13 cellular contexts compared by ENCODE assay signal in the genomic region with DNA sequence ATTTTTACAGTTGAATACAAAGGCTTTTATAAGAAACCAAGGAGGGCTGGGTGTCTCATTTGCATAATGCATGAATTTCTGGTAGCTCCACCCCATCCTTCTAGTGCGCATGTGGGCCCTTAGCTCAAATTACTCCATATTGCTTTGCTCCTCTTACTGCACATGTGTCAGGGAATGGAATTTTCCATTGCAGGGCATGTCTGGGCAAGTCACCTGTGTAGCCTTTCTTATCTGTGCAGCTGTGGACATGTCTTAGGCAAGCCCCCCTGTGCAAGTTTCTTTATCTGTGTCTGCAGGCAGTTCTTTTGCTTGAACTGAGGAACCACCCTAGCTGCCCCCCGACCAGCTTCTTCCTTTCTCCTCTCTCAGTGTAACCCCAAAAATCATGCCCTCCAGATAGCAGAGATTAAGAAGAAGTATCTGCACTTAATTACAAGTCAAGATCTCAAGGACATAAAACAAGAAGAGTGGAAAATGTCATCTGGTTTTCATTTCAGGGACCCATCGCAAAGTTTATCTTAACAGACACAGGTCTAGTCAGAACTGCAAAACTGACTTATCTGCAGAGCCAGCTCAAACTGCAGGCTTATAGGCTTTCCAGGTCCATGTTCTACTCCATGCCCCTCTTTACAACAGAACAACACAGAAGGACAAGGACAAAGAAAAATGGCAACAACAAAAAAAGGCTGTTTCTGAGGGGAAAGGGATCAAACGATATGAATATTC.
DNase-seq lines count a peak whose midpoint lies in the region.
"Had no signal": no experiment of that assay in that cellular context is flagged by ENCODE, and none has a peak within 500 bp of the region (broad histone marks: within the 10 kb centered on the region; RNA-seq: fewer than 3 reads in every experiment).

No MANE protein-coding gene starts in this region.

- no peak overlapping the region for H2BK120ac ChIP-seq in mesenchymal stem cell (ENCODE audit: low read depth, low read length)

- H2BK15ac ChIP-seq in mesenchymal stem cell (ENCODE audit: low read depth, poor library complexity, severe bottlenecking) = no peak overlapping the region

- no peaks in the 10 kb centered on the region for H3K4me1 ChIP-seq in mesenchymal stem cell (ENCODE audit: control insufficient read depth, insufficient read depth, low read depth, low read length)

- H2BK12ac ChIP-seq in mesenchymal stem cell (ENCODE audit: low read length in 2 of 2) = no peak overlapping the region

- no peak overlapping the region for H2AK5ac ChIP-seq in mesenchymal stem cell (ENCODE audit: low read length, severe bottlenecking)

- H3K9ac ChIP-seq in mesenchymal stem cell (ENCODE audit: low read length) = peak overlapping the region; percentile 35
- H3K9ac ChIP-seq: BLaER1 treated with 17β-estradiol and CSF1 and Interleukin-3, amounts not matched to agents 10 nM and 100 nM had no signal

- H4K91ac ChIP-seq in mesenchymal stem cell (ENCODE audit: low read length) = no peak overlapping the region

- no peak overlapping the region for H3K18ac ChIP-seq in mesenchymal stem cell (ENCODE audit: low read depth in 1 of 2, low read length in 2 of 2)

- DNase-seq in CMK (ENCODE audit: low read depth) (peak; percentile 54), HUDEP-2 (lab: John Stamatoyannopoulos, UW; ENCODE audit: unreplicated experiment in 76 of 76) (peak in 75 of 76 experiments; percentile 6 to 93 (median 66)), astrocyte of the hippocampus (ENCODE audit: low read depth, low spot score) (peak; percentile 0), mesenchymal stem cell (no peak), pons (ENCODE audit: low spot score) (no peak), NCI-H1694 treated with DMSO at 0.1 percent for 48 hours (lab: John Stamatoyannopoulos, UW) (no peak), ecto neural progenitor cell (ENCODE audit: low spot score) (no peak), D341Med (ENCODE audit: low spot score) (no peak)
- DNase-seq: anterior cingulate cortex; dermis blood vessel endothelial cell; retina; stimulated activated CD4-positive, alpha-beta T cell treated with anti-CD3 and anti-CD28 coated beads, Interleukin-4, amount 100 ng/mL, for 24 hours had no signal

- H3K4ac ChIP-seq in mesenchymal stem cell (ENCODE audit: low read depth in 1 of 2, low read length in 2 of 2) = no peak overlapping the region

- no peak overlapping the region for H2BK5ac ChIP-seq in mesenchymal stem cell (ENCODE audit: low read depth, low read length, poor library complexity, severe bottlenecking)

- no peaks in the 10 kb centered on the region for H3K27me3 ChIP-seq in mesenchymal stem cell (ENCODE audit: control insufficient read depth in 1 of 2, insufficient read depth in 1 of 2, low read length in 2 of 2)
- H3K27me3 ChIP-seq: BLaER1 treated with 17β-estradiol and CSF1 and Interleukin-3, amounts not matched to agents 10 nM and 100 nM had no signal

- H3K9me3 ChIP-seq in mesenchymal stem cell (ENCODE audit: control insufficient read depth, low read length) = no peaks in the 10 kb centered on the region

- H4K8ac ChIP-seq in mesenchymal stem cell (ENCODE audit: low read length) = no peak overlapping the region

- no peak overlapping the region for H3K4me3 ChIP-seq in mesenchymal stem cell (ENCODE audit: insufficient read depth in 1 of 2, low read depth in 1 of 2, low read length in 2 of 2)
- H3K4me3 ChIP-seq: BLaER1 treated with 17β-estradiol and CSF1 and Interleukin-3, amounts not matched to agents 10 nM and 100 nM had no signal

- H3K79me1 ChIP-seq in mesenchymal stem cell (replicated peaks; ENCODE audit: low read length, poor library complexity, severe bottlenecking) = no peaks in the 10 kb centered on the region

- no peak overlapping the region for H2AFZ ChIP-seq in mesenchymal stem cell (ENCODE audit: low read depth, low read length)

- no peak overlapping the region for H3K4me2 ChIP-seq in mesenchymal stem cell (ENCODE audit: low read length, poor library complexity, severe bottlenecking)

- WGBS in mesenchymal stem cell = 67% methylated on average over 4 of the region's 4 CpGs

- H3K27ac ChIP-seq in mesenchymal stem cell (ENCODE audit: low read length, poor library complexity, severe bottlenecking) = no peak overlapping the region

- no peak overlapping the region for H3K14ac ChIP-seq in mesenchymal stem cell (ENCODE audit: low read length in 2 of 2)

- no peak overlapping the region for H3K23ac ChIP-seq in mesenchymal stem cell (ENCODE audit: low read length in 2 of 2)

- no peaks in the 10 kb centered on the region for H3K36me3 ChIP-seq in mesenchymal stem cell (ENCODE audit: control insufficient read depth in 1 of 2, insufficient read depth in 2 of 2, low read depth in 1 of 2, low read length in 2 of 2)
- H3K36me3 ChIP-seq: BLaER1 treated with 17β-estradiol and CSF1 and Interleukin-3, amounts not matched to agents 10 nM and 100 nM had no signal

Comparison
In these comparisons a context has a peak if more than half of its experiments do, and no peak if none do; other contexts are left out.
1. DNase-seq: peak in CMK (single experiment), HUDEP-2 (75 of 76) and astrocyte of the hippocampus (single experiment); none in mesenchymal stem cell (single experiment), pons (single experiment), NCI-H1694 treated with DMSO at 0.1 percent for 48 hours (single experiment), ecto neural progenitor cell (single experiment) and D341Med (single experiment).